In the genomic region with DNA sequence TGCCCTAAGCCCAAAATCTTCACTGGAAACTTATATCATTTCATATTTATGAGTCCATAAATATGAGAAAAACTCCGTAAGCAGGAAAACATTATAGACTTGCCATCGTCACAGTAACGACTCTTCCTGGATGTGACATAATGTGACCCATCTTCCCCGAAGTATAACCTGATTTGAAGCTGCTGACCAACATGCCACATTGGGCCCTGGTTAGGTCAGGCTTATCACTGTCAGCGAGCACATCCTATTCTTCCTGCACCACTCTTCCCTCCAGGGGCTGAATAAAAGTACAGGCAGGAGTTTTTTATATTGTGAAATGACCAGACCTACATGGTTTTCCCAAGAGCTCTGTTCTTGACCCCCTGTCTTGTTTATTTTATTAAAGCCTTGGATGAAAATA, we compare ENCODE assay signal across 16 cellular contexts. TPM values are rescaled to one million over a fixed set of nuclear protein-coding genes. Genes with fewer than 3 reads are reported as not detected.
DNase-seq lines count a peak whose midpoint lies in the region; ATAC-seq and TF ChIP-seq lines count a peak whose summit lies in the region.
"Had no signal": no experiment of that assay in that cellular context is flagged by ENCODE, and none has a peak within 500 bp of the region (broad histone marks: within the 10 kb centered on the region; RNA-seq: fewer than 3 reads in every experiment).

No MANE protein-coding gene starts in this region.

- DNase-seq in HFFc6 (no peak), dermis blood vessel endothelial cell (peak; percentile 21), cortex of kidney (lab: John Stamatoyannopoulos, UW) (no peak), HT-29 (ENCODE audit: low spot score) (no peak), coronary artery (ENCODE audit: low spot score) (no peak)
- DNase-seq in activated naive CD8-positive, alpha-beta T cell treated with anti-CD3 and anti-CD28 coated beads, Interleukin-2, amount 50 U/mL, for 24 hours = no peak
- DNase-seq: 8988T; ACHN; CD4-positive, CD25-positive, alpha-beta regulatory T cell; DND-41; GDM1 had no signal

- peak overlapping the region; percentile 58 for H3K27ac Mint-ChIP-seq in HFFc6
- no peak overlapping the region for H3K27ac Mint-ChIP-seq in activated naive CD8-positive, alpha-beta T cell treated with anti-CD3 and anti-CD28 coated beads, Interleukin-2, amount 50 U/mL, for 24 hours
- H3K27ac Mint-ChIP-seq: CD4-positive, CD25-positive, alpha-beta regulatory T cell had no signal

- H3K36me3 ChIP-seq in ACC112 (ENCODE audit: insufficient read depth, low read length) = peaks cover 62% of the 10 kb centered on the region
- H3K36me3 ChIP-seq: BLaER1 treated with 17β-estradiol and CSF1 and Interleukin-3, amounts not matched to agents 10 nM and 100 nM; HAP-1 had no signal

- peaks cover 96% of the 10 kb centered on the region for H3K79me2 ChIP-seq in ACC112 (ENCODE audit: control insufficient read depth, insufficient read depth, low read length, unreplicated experiment)

- peak; percentile 68 for ATAC-seq in SK-N-SH treated with all-trans-retinoic acid at 6 μM for 48 hours
- ATAC-seq in activated naive CD8-positive, alpha-beta T cell treated with anti-CD3 and anti-CD28 coated beads, Interleukin-2, amount 50 U/mL, for 24 hours = no peak

- peak overlapping the region; percentile 35 for H3K4me3 Mint-ChIP-seq in HFFc6
- H3K4me3 Mint-ChIP-seq in activated naive CD8-positive, alpha-beta T cell treated with anti-CD3 and anti-CD28 coated beads, Interleukin-2, amount 50 U/mL, for 24 hours = no peak overlapping the region
- H3K4me3 Mint-ChIP-seq: CD4-positive, CD25-positive, alpha-beta regulatory T cell had no signal

- H3K27ac ChIP-seq in ACC112 (ENCODE audit: low read depth, low read length) (peak overlapping the region; percentile 55), coronary artery (no peak overlapping the region)
- H3K27ac ChIP-seq: BLaER1 treated with 17β-estradiol and CSF1 and Interleukin-3, amounts not matched to agents 10 nM and 100 nM had no signal

- no peaks in the 10 kb centered on the region for H3K27me3 ChIP-seq in ACC112 (ENCODE audit: insufficient read depth, low read length)
- H3K27me3 ChIP-seq: BLaER1 treated with 17β-estradiol and CSF1 and Interleukin-3, amounts not matched to agents 10 nM and 100 nM had no signal

- TF ChIP-seq CTCF in HFFc6 (IDR thresholded peaks at IDR 0.05) (no peak), coronary artery (IDR thresholded peaks at IDR 0.05) (no peak)

- H3K9me3 Mint-ChIP-seq in HFFc6 = no peaks in the 10 kb centered on the region
- no peaks in the 10 kb centered on the region for H3K9me3 Mint-ChIP-seq in activated naive CD8-positive, alpha-beta T cell treated with anti-CD3 and anti-CD28 coated beads, Interleukin-2, amount 50 U/mL, for 24 hours

- H3K4me3 ChIP-seq in ACC112 (ENCODE audit: low read depth, low read length) (no peak overlapping the region), coronary artery (no peak overlapping the region)
- H3K4me3 ChIP-seq: BLaER1 treated with 17β-estradiol and CSF1 and Interleukin-3, amounts not matched to agents 10 nM and 100 nM; HAP-1 had no signal

- peaks cover 83% of the 10 kb centered on the region for H3K4me1 ChIP-seq in ACC112 (ENCODE audit: control insufficient read depth, insufficient read depth, low read length, unreplicated experiment)
- H3K4me1 ChIP-seq: BLaER1 treated with 17β-estradiol and CSF1 and Interleukin-3, amounts not matched to agents 10 nM and 100 nM; HAP-1 had no signal

- H3K27me3 Mint-ChIP-seq in HFFc6 (ENCODE audit: insufficient read depth) = peaks cover 3% of the 10 kb centered on the region
- H3K27me3 Mint-ChIP-seq in activated naive CD8-positive, alpha-beta T cell treated with anti-CD3 and anti-CD28 coated beads, Interleukin-2, amount 50 U/mL, for 24 hours = no peaks in the 10 kb centered on the region
- H3K27me3 Mint-ChIP-seq: CD4-positive, CD25-positive, alpha-beta regulatory T cell had no signal

- no peak overlapping the region for H2AFZ ChIP-seq in ACC112 (ENCODE audit: low read length, unreplicated experiment)

- H3K36me3 Mint-ChIP-seq in HFFc6 (ENCODE audit: low read depth) = peaks cover 83% of the 10 kb centered on the region
- no peaks in the 10 kb centered on the region for H3K36me3 Mint-ChIP-seq in activated naive CD8-positive, alpha-beta T cell treated with anti-CD3 and anti-CD28 coated beads, Interleukin-2, amount 50 U/mL, for 24 hours (ENCODE audit: low read depth)
- H3K36me3 Mint-ChIP-seq: CD4-positive, CD25-positive, alpha-beta regulatory T cell had no signal

- H3K4me1 Mint-ChIP-seq in HFFc6 (ENCODE audit: low read depth) = peaks cover 100% of the 10 kb centered on the region
- no peaks in the 10 kb centered on the region for H3K4me1 Mint-ChIP-seq in activated naive CD8-positive, alpha-beta T cell treated with anti-CD3 and anti-CD28 coated beads, Interleukin-2, amount 50 U/mL, for 24 hours
- H3K4me1 Mint-ChIP-seq: CD4-positive, CD25-positive, alpha-beta regulatory T cell had no signal

TF ChIP-seq in SK-N-SH treated with all-trans-retinoic acid at 6 μM for 48 hours, 23 proteins besides CTCF, POLR2A, EP300 and RAD21 (continues in another document):
- TF ChIP-seq RARB (CRISPR knock-in tag; IDR thresholded peaks at IDR 0.05) = no peak
- no peak for TF ChIP-seq BACH2 (CRISPR knock-in tag; IDR thresholded peaks at IDR 0.05; ENCODE audit: borderline replicate concordance)
- TF ChIP-seq ISL1 (CRISPR knock-in tag; IDR thresholded peaks at IDR 0.05) = no peak
- TF ChIP-seq ZNF70 (CRISPR knock-in tag; IDR thresholded peaks at IDR 0.05) = no peak
- no peak for TF ChIP-seq ARNTL (CRISPR knock-in tag; IDR thresholded peaks at IDR 0.05; ENCODE audit: borderline replicate concordance, low read depth)
- TF ChIP-seq PPARA (CRISPR knock-in tag; IDR thresholded peaks at IDR 0.05; ENCODE audit: borderline replicate concordance) = no peak
- no peak for TF ChIP-seq TSHZ2 (CRISPR knock-in tag; IDR thresholded peaks at IDR 0.05)
- no peak for TF ChIP-seq SNAI2 (CRISPR knock-in tag; IDR thresholded peaks at IDR 0.05)
- TF ChIP-seq ZNF565 (CRISPR knock-in tag; conservative IDR thresholded peaks at IDR 0.05; ENCODE audit: low read depth) = no peak
- TF ChIP-seq ESRRG (CRISPR knock-in tag; IDR thresholded peaks at IDR 0.05) = no peak
- TF ChIP-seq, protein P1, sequence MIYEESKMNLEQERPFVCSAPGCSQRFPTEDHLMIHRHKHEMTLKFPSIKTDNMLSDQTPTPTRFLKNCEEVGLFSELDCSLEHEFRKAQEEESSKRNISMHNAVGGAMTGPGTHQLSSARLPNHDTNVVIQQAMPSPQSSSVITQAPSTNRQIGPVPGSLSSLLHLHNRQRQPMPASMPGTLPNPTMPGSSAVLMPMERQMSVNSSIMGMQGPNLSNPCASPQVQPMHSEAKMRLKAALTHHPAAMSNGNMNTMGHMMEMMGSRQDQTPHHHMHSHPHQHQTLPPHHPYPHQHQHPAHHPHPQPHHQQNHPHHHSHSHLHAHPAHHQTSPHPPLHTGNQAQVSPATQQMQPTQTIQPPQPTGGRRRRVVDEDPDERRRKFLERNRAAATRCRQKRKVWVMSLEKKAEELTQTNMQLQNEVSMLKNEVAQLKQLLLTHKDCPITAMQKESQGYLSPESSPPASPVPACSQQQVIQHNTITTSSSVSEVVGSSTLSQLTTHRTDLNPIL (CRISPR knock-in tag; IDR thresholded peaks at IDR 0.05; ENCODE audit: low read depth) = no peak
- TF ChIP-seq, protein P2, sequence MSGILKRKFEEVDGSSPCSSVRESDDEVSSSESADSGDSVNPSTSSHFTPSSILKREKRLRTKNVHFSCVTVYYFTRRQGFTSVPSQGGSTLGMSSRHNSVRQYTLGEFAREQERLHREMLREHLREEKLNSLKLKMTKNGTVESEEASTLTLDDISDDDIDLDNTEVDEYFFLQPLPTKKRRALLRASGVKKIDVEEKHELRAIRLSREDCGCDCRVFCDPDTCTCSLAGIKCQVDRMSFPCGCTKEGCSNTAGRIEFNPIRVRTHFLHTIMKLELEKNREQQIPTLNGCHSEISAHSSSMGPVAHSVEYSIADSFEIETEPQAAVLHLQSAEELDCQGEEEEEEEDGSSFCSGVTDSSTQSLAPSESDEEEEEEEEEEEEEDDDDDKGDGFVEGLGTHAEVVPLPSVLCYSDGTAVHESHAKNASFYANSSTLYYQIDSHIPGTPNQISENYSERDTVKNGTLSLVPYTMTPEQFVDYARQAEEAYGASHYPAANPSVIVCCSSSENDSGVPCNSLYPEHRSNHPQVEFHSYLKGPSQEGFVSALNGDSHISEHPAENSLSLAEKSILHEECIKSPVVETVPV (CRISPR knock-in tag; IDR thresholded peaks at IDR 0.05) = no peak
- TF ChIP-seq TOX (CRISPR knock-in tag; IDR thresholded peaks at IDR 0.05; ENCODE audit: borderline replicate concordance) = no peak
- TF ChIP-seq TCF4 (CRISPR knock-in tag; IDR thresholded peaks at IDR 0.05; ENCODE audit: borderline replicate concordance) = no peak

RNA-seq across cellular contexts. Expression of gene BLID, which starts 12.1 kb away (rescaled TPM):
- total RNA-seq in HFFc6 (2021; fragmentation: NEBNext Ultra II Directional; extraction: Animal tissue kit (Norgen Biotek cat#: 25700)) = 1 to 10 TPM in 5 of 6 experiments, under 1 TPM in 1; 0.85 to 1.6 (median 1.2) TPM
- 0.79 TPM in 1 of 2 replicates, not detected in the other for total RNA-seq in dermis blood vessel endothelial cell
- not detected in 2 replicates for total RNA-seq in HT-29 (2014; rRNA removed; shearing (Covaris generic))
- total RNA-seq: CD4-positive, CD25-positive, alpha-beta regulatory T cell; H1 had no signal
